Comparison of ENCODE assay signal across 8 cellular contexts in the genomic region with DNA sequence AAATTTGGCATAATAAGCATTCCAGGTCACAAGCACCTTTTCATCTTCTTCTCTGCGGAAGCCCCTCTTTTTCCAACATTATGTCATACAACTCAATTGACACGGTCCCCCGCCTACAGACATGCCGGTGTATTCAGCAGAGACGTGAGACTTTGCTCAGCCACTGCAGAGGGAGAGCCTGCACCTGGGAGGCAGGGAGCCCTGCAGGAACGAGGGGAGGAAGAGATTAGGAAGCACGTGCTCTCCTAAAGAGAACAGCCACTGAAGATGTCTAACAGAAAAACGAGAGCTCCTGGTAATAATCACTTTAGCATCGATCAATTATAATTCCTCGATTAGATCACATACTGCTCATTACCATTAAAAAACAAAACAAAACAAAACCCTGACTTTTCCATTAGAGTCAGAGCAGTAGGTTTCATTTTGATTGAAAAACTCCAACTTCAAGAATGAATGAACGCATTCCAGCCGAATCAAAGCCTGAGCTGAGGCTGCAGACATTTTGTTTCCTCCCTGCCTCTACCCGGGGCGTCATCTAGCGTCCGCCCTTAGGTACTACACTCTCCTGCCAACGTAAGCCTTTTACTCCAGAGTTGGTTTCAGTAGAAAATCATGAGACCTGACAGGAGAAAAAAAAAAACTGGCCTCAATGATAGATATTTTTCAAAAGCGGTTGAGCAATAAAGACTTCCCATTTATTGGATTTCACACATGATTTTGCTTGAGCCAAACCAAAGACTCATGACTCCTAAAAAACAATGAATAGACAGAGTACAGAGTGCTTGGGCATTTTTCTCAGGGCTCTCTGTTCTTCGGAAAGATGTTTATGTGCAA.
A peak's percentile ranks its signal among the peaks of the same experiment; 100 is the strongest.
DNase-seq lines count a peak whose midpoint lies in the region; ATAC-seq and TF ChIP-seq lines count a peak whose summit lies in the region.

No MANE protein-coding gene starts in this region.

- CTCF ChIA-PET in GM10248 (lab: Yijun Ruan, JAX), result interaction anchor here (0.7 to 8.1 kb wide), 47 partner anchors 11 to 744 kb away, joined by 3 to 169 read pairs (median 4); a partner anchor contains a TSS
- CTCF ChIA-PET in activated CD4-positive, alpha-beta T cell treated with anti-CD3 and anti-CD28 coated beads, Interleukin-2, amount 10 ng/mL, durations not matched to agents 7 days and 5 days (lab: Charles Lee), result interaction anchor here (0.6 to 7.8 kb wide), 23 partner anchors 8 to 950 kb away, joined by 3 to 97 read pairs (median 4); a partner anchor contains a TSS

- H3K9me3 Mint-ChIP-seq in activated CD4-positive, alpha-beta T cell treated with anti-CD3 and anti-CD28 coated beads, Interleukin-2, amount 10 ng/mL, durations not matched to agents 7 days and 5 days, result no peaks in the 10 kb centered on the region
- no peaks in the 10 kb centered on the region for H3K9me3 Mint-ChIP-seq in dendritic cell treated with granulocyte-macrophage colony-stimulating factor and Interleukin-4, amounts not matched to agents 40 ng/mL and 50 ng/mL, for 4 days

- intact Hi-C loops in dendritic cell treated with granulocyte-macrophage colony-stimulating factor and Interleukin-4, amounts not matched to agents 40 ng/mL and 50 ng/mL, for 4 days (cut with micrococcal nuclease), result loop anchor here (1.0 to 10.0 kb wide), 3 partner anchors 263 to 518 kb away; a partner anchor contains a TSS
- intact Hi-C loops in lower leg skin (cut with DNase I; ENCODE audit: low total_unique reads), result loop anchor here (5.0 to 10.0 kb wide), 2 partner anchors 266 to 348 kb away; no protein-coding TSS in a partner anchor

- ATAC-seq in HG03342 (IDR thresholded peaks at IDR 0.05; ENCODE audit: unreplicated experiment), result peak; percentile 53
- no peak for ATAC-seq in GM21717 (IDR thresholded peaks at IDR 0.05; ENCODE audit: unreplicated experiment)

- peaks cover 33% of the 10 kb centered on the region for H3K4me1 Mint-ChIP-seq in activated CD4-positive, alpha-beta T cell treated with anti-CD3 and anti-CD28 coated beads, Interleukin-2, amount 10 ng/mL, durations not matched to agents 7 days and 5 days
- peaks cover 45% of the 10 kb centered on the region for H3K4me1 Mint-ChIP-seq in dendritic cell treated with granulocyte-macrophage colony-stimulating factor and Interleukin-4, amounts not matched to agents 40 ng/mL and 50 ng/mL, for 4 days (ENCODE audit: low read depth)

- H3K27me3 Mint-ChIP-seq in activated CD4-positive, alpha-beta T cell treated with anti-CD3 and anti-CD28 coated beads, Interleukin-2, amount 10 ng/mL, durations not matched to agents 7 days and 5 days, result peaks cover 4% of the 10 kb centered on the region
- H3K27me3 Mint-ChIP-seq in dendritic cell treated with granulocyte-macrophage colony-stimulating factor and Interleukin-4, amounts not matched to agents 40 ng/mL and 50 ng/mL, for 4 days, result peaks cover 41% of the 10 kb centered on the region

- WGBS in lower leg skin, 2 donors, result 16% methylated on average over 19 of the region's 19 CpGs

- peak overlapping the region; percentile 16 for H3K27ac Mint-ChIP-seq in activated CD4-positive, alpha-beta T cell treated with anti-CD3 and anti-CD28 coated beads, Interleukin-2, amount 10 ng/mL, durations not matched to agents 7 days and 5 days
- peak overlapping the region; percentile 67 for H3K27ac Mint-ChIP-seq in dendritic cell treated with granulocyte-macrophage colony-stimulating factor and Interleukin-4, amounts not matched to agents 40 ng/mL and 50 ng/mL, for 4 days

- peak overlapping the region; percentile 69 for H3K4me3 Mint-ChIP-seq in activated CD4-positive, alpha-beta T cell treated with anti-CD3 and anti-CD28 coated beads, Interleukin-2, amount 10 ng/mL, durations not matched to agents 7 days and 5 days
- no peak overlapping the region for H3K4me3 Mint-ChIP-seq in dendritic cell treated with granulocyte-macrophage colony-stimulating factor and Interleukin-4, amounts not matched to agents 40 ng/mL and 50 ng/mL, for 4 days

- no peaks in the 10 kb centered on the region for H3K36me3 Mint-ChIP-seq in activated CD4-positive, alpha-beta T cell treated with anti-CD3 and anti-CD28 coated beads, Interleukin-2, amount 10 ng/mL, durations not matched to agents 7 days and 5 days (ENCODE audit: low read depth)
- no peaks in the 10 kb centered on the region for H3K36me3 Mint-ChIP-seq in dendritic cell treated with granulocyte-macrophage colony-stimulating factor and Interleukin-4, amounts not matched to agents 40 ng/mL and 50 ng/mL, for 4 days (ENCODE audit: low read depth)

- POLR2A ChIA-PET in GM10248 (lab: Yijun Ruan, JAX), result no interaction called here
- POLR2A ChIA-PET in activated CD4-positive, alpha-beta T cell treated with anti-CD3 and anti-CD28 coated beads, Interleukin-2, amount 10 ng/mL, durations not matched to agents 7 days and 5 days (lab: Charles Lee), result no interaction called here

- no peak overlapping the region for H3K4me3 ChIP-seq in lower leg skin (ENCODE audit: low read depth, poor library complexity, severe bottlenecking)

- no peak for TF ChIP-seq POLR2A in lower leg skin (IDR thresholded peaks at IDR 0.05)

- TF ChIP-seq CTCF in GM10248 (IDR thresholded peaks at IDR 0.05; ENCODE audit: control extremely low read depth, extremely low read depth, low read depth, missing control alignments) (peak; percentile 92), lower leg skin (IDR thresholded peaks at IDR 0.05) (peak in 2 of 3 donors; percentile 22 to 99)

- DNase-seq in GM10248 (ENCODE audit: extremely low spot score) (peak; percentile 78), NCI-H526 treated with DMSO at 0.1 percent for 48 hours (lab: John Stamatoyannopoulos, UW) (peak; percentile 90), lower leg skin (ENCODE audit: low spot score in 2 of 2) (peak; percentile 87 to 96)
- DNase-seq in activated CD4-positive, alpha-beta T cell treated with anti-CD3 and anti-CD28 coated beads, Interleukin-2, amount 10 ng/mL, durations not matched to agents 7 days and 5 days, result peak; percentile 86
- peak; percentile 74 to 75 for DNase-seq in stimulated activated CD4-positive, alpha-beta T cell treated with anti-CD3 and anti-CD28 coated beads, Interleukin-4, amount 100 ng/mL, for 48 hours (ENCODE audit: low read depth in 2 of 2)
